Comparison of ENCODE assay signal across 11 cellular contexts in genomic region chr6:151647871-151648639, GRCh38.
DNase-seq lines count a peak whose midpoint lies in the region; ATAC-seq and TF ChIP-seq lines count a peak whose summit lies in the region.
"Had no signal": no experiment of that assay in that cellular context is flagged by ENCODE, and none has a peak within 500 bp of the region (broad histone marks: within the 10 kb centered on the region; RNA-seq: fewer than 3 reads in every experiment).

No MANE protein-coding gene starts in this region.

- TF ChIP-seq CTCF in WERI-Rb-1 (IDR thresholded peaks at IDR 0.05; ENCODE audit: low read depth, low read length), result peak; percentile 54

- H3K9me3 ChIP-seq in WERI-Rb-1 (ENCODE audit: severe bottlenecking), result no peaks in the 10 kb centered on the region

- no peaks in the 10 kb centered on the region for H3K4me1 Mint-ChIP-seq in T-cell
- H3K4me1 Mint-ChIP-seq: nephron had no signal

- CTCF ChIA-PET in HEK293T (lab: Yijun Ruan, JAX) (interaction anchor here (0.7 to 1.2 kb wide), 3 partner anchors 15 to 620 kb away, joined by 3 to 5 read pairs (median 3); no protein-coding TSS in a partner anchor), T-cell (lab: Charles Lee) (no interaction called here)

- no peak overlapping the region for H3K27ac Mint-ChIP-seq in T-cell
- H3K27ac Mint-ChIP-seq: nephron had no signal

- H3K36me3 ChIP-seq in WERI-Rb-1, result no peaks in the 10 kb centered on the region

- DNase-seq in D341Med (ENCODE audit: low spot score) (peak; percentile 31), HEK293T (ENCODE audit: extremely low spot score) (peak; percentile 33), WERI-Rb-1 (peak; percentile 70), iPS-NIHi11 (ENCODE audit: low spot score) (peak; percentile 53), T-cell (no peak), NCI-H524 treated with DMSO at 0.1 percent for 48 hours (lab: John Stamatoyannopoulos, UW) (no peak), NCI-H1092 treated with DMSO at 0.1 percent for 48 hours (lab: John Stamatoyannopoulos, UW) (no peak), GDM1 (lab: John Stamatoyannopoulos, UW) (no peak)
- DNase-seq: DMS153, NCI-H2029 treated with DMSO at 0.1 percent for 48 hours had no signal

- H3K4me3 ChIP-seq in WERI-Rb-1 (ENCODE audit: low read depth, low read length), result no peak overlapping the region

- no peak for ATAC-seq in T-cell (replicated peaks in 1 of 4)

- H3K27ac ChIP-seq in WERI-Rb-1, result no peak overlapping the region

- H3K27me3 Mint-ChIP-seq in T-cell, result peaks cover 22 to 30% of the 10 kb centered on the region in 2 donors

- H3K27me3 ChIP-seq in WERI-Rb-1 (ENCODE audit: insufficient read depth, low read depth, severe bottlenecking), result no peaks in the 10 kb centered on the region

- POLR2A ChIA-PET in HEK293T (lab: Yijun Ruan, JAX), result no interaction called here
- POLR2A ChIA-PET in T-cell (lab: Charles Lee), result no interaction called here

- no peaks in the 10 kb centered on the region for H3K36me3 Mint-ChIP-seq in T-cell

- H3K4me3 Mint-ChIP-seq in T-cell, result no peak overlapping the region
- H3K4me3 Mint-ChIP-seq: nephron had no signal

- H3K9me3 Mint-ChIP-seq in T-cell, result no peaks in the 10 kb centered on the region

TF ChIP-seq in HEK293T, 16 proteins besides CTCF, POLR2A, EP300 and RAD21:
- no peak for TF ChIP-seq PKNOX1 (IDR thresholded peaks at IDR 0.05)
- TF ChIP-seq ARNT (IDR thresholded peaks at IDR 0.05), result no peak
- no peak for TF ChIP-seq SUZ12 (IDR thresholded peaks at IDR 0.05)
- no peak for TF ChIP-seq L3MBTL2 (conservative IDR thresholded peaks at IDR 0.05)
- no peak for TF ChIP-seq FOXM1 (IDR thresholded peaks at IDR 0.05; ENCODE audit: borderline replicate concordance)
- TF ChIP-seq ZNF384 (IDR thresholded peaks at IDR 0.05), result no peak
- no peak for TF ChIP-seq HDGF (IDR thresholded peaks at IDR 0.05; ENCODE audit: borderline replicate concordance)
- no peak for TF ChIP-seq CTBP1 (IDR thresholded peaks at IDR 0.05; ENCODE audit: borderline replicate concordance)
- TF ChIP-seq LEF1 (IDR thresholded peaks at IDR 0.05; ENCODE audit: borderline replicate concordance), result no peak
- no peak for TF ChIP-seq NFRKB (IDR thresholded peaks at IDR 0.05)
- no peak for TF ChIP-seq BHLHE40 (IDR thresholded peaks at IDR 0.05; ENCODE audit: borderline replicate concordance)
- TF ChIP-seq FOXK2 (IDR thresholded peaks at IDR 0.05), result no peak
- TF ChIP-seq TARDBP (IDR thresholded peaks at IDR 0.05), result no peak

Comparison
In these comparisons a context has a peak if more than half of its experiments do, and no peak if none do; other contexts are left out.
1. DNase-seq: peak in D341Med (single experiment), HEK293T (single experiment), WERI-Rb-1 (single experiment) and iPS-NIHi11 (single experiment); none in T-cell (0 of 34), NCI-H524 treated with DMSO at 0.1 percent for 48 hours (single experiment), NCI-H1092 treated with DMSO at 0.1 percent for 48 hours (single experiment) and GDM1 (single experiment).